In the genomic region with DNA sequence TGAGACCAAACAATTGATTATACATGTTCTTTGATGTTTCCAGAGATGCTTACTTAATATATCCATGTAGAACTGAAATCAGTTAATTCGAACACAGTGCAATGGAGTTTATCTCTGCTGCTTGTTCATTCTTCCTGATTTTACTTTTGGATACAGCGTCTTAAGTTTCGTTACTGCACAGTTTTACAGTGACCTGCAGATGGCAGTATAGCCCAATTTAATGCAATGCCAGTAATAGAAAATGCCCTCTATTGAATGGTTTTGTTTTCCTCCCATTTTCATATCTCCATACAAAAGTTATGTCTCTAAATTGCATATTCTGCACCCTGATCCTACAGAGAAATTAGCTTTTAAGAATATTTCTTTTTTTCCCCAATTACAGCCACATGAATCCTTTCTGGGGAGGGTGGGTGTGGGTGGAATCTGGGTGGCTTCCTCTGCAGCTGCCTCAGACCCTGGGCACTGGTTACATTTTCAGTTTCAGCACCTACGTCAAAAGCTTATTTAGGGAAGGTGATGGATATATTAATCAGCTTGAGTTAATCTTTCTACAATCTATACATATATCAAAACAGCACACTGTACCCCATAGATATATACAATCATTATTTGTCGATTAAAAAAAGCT, we compare ENCODE assay signal across 8 cellular contexts.
DNase-seq lines count a peak whose midpoint lies in the region; ATAC-seq and TF ChIP-seq lines count a peak whose summit lies in the region.

No MANE protein-coding gene starts in this region.

- intact Hi-C loops in dorsolateral prefrontal cortex (cut with DNase I), result loop anchor here (1.0 to 10.0 kb wide), 2 partner anchors 205 to 208 kb away; no protein-coding TSS in a partner anchor

- peak overlapping the region; percentile 48 for H3K4me3 ChIP-seq in MM.1S (ENCODE audit: low read length)
- H3K4me3 ChIP-seq in dorsolateral prefrontal cortex, result no peak overlapping the region

- peaks cover 22% of the 10 kb centered on the region for H3K4me1 ChIP-seq in MM.1S (ENCODE audit: low read length)

- H3K36me3 ChIP-seq in MM.1S (replicated peaks; ENCODE audit: insufficient read depth, low read length), result no peaks in the 10 kb centered on the region

- H2AFZ ChIP-seq in MM.1S (ENCODE audit: low read length), result peak overlapping the region; percentile 63; the same call in 1 of the 2 replicates

- H3K9ac ChIP-seq in MM.1S (ENCODE audit: low read length), result peak overlapping the region; percentile 39; the same call in 1 of the 2 replicates

- peak; percentile 74 for ATAC-seq in GM21390 (IDR thresholded peaks at IDR 0.05; ENCODE audit: unreplicated experiment)
- no peak for ATAC-seq in HG03135 (IDR thresholded peaks at IDR 0.05; ENCODE audit: unreplicated experiment)

- peak overlapping the region; percentile 92 for H3K4me2 ChIP-seq in MM.1S (ENCODE audit: low read depth, low read length)

- no peaks in the 10 kb centered on the region for H3K79me2 ChIP-seq in MM.1S (ENCODE audit: low read length)

- H3K27me3 ChIP-seq in MM.1S (replicated peaks; ENCODE audit: insufficient read depth, low read length) (no peaks in the 10 kb centered on the region), dorsolateral prefrontal cortex (peaks cover 0 to 4% (median 0%) of the 10 kb centered on the region in 45 donors)

- no peaks in the 10 kb centered on the region for H3K9me2 ChIP-seq in MM.1S (replicated peaks; ENCODE audit: insufficient read depth, low read length)

- peak; percentile 61 for DNase-seq in NCI-H82 (lab: John Stamatoyannopoulos, UW)
- DNase-seq in NCI-H82 treated with DMSO at 0.1 percent for 48 hours (lab: John Stamatoyannopoulos, UW; ENCODE audit: unreplicated experiment), result no peak
- DNase-seq in MM.1S, result peak; percentile 76
- DNase-seq in T-helper 2 cell, result peak in 3 of 5 experiments; percentile 13 to 63 (median 29)
- peak in 1 of 10 donors; percentile 5 for DNase-seq in dorsolateral prefrontal cortex
- peak; percentile 45 for DNase-seq in middle frontal gyrus (ENCODE audit: extremely low spot score, low spot score)

- peaks cover 13% of the 10 kb centered on the region for H3F3A ChIP-seq in MM.1S (ENCODE audit: insufficient read depth, low read length)

- H3K9me3 ChIP-seq in MM.1S (replicated peaks; ENCODE audit: insufficient read depth, low read length), result no peaks in the 10 kb centered on the region

- no peaks in the 10 kb centered on the region for H4K20me1 ChIP-seq in MM.1S (ENCODE audit: insufficient read depth, low read length)

- peak overlapping the region; percentile 37; the same call in 1 of the 2 replicates for H3K27ac ChIP-seq in MM.1S (ENCODE audit: low read length)
- no peak overlapping the region for H3K27ac ChIP-seq in dorsolateral prefrontal cortex

- TF ChIP-seq CTCF in MM.1S (IDR thresholded peaks at IDR 0.05; ENCODE audit: low read length), result peak; percentile 86
- peak; percentile 70 to 92 (median 82) for TF ChIP-seq CTCF in dorsolateral prefrontal cortex (IDR thresholded peaks at IDR 0.05 in 54 of 56, conservative IDR thresholded peaks at IDR 0.05 in 2 of 56; ENCODE audit: low read depth in 1 of 56, partially characterized antibody in 56 of 56)
